Comparison of ENCODE assay signal across 8 cellular contexts in the genomic region with DNA sequence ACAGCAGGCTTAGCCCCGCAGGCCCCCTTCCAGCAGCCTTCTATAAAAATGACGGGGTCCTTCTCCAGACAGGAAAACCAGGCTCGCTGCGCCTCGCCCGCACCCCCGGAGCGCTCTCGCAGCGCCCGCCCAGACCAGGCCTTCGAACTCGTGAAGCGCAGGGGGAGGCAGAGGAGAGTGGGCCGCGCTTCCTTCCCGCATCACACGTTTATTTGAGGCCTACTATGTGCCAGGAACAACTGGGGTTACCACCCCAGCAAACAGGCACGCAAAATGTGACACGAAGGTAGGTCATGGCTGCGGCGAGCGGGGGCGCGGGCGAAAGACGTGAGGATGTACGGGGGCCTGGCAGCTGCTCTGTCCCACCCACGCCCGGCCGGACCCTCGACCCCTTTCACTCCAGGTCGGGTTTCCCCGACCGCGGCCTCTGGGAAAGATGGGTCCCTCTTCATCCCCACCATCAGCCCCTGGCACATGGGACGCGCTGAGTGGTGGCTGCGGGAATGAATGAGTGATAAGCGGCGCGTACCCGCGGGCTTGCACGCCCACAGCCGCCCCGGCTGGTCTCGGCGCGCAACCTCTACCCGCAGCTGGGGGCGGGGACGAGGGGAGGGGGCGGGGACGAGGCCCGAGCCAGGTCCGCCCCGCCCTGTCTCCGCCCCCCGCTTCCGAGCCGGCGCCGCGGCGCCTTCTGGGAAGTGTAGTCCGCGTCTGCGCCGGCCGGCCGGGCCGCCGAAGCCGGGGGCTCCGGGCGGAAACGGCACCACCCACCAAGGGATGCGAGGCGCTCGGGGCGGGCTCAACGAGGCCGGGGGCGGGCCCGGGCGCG. TPM values are rescaled to one million over a fixed set of nuclear protein-coding genes. Genes with fewer than 3 reads are reported as not detected.
DNase-seq lines count a peak whose midpoint lies in the region; ATAC-seq and TF ChIP-seq lines count a peak whose summit lies in the region.

No MANE protein-coding gene starts in this region.

- no peak overlapping the region for H3K4me3 ChIP-seq in CD4-positive, CD25-positive, alpha-beta regulatory T cell (ENCODE audit: low read depth, low read length)

- peaks cover 3% of the 10 kb centered on the region for H3K36me3 Mint-ChIP-seq in CD4-positive, CD25-positive, alpha-beta regulatory T cell
- peaks cover 20% of the 10 kb centered on the region for H3K36me3 Mint-ChIP-seq in endothelial cell (ENCODE audit: low read depth, unreplicated experiment)
- H3K36me3 Mint-ChIP-seq in mesothelial cell of epicardium: peaks cover 22% of the 10 kb centered on the region

- H3K27ac ChIP-seq in CD4-positive, CD25-positive, alpha-beta regulatory T cell (ENCODE audit: insufficient read depth, low read length, poor library complexity, severe bottlenecking): peak overlapping the region; percentile 77

- H3K27ac Mint-ChIP-seq in CD4-positive, CD25-positive, alpha-beta regulatory T cell: peak overlapping the region in 1 of 3 donors; percentile 2
- H3K27ac Mint-ChIP-seq in endothelial cell (ENCODE audit: unreplicated experiment): no peak overlapping the region
- no peak overlapping the region for H3K27ac Mint-ChIP-seq in mesothelial cell of epicardium

- peak; percentile 84 to 92 (median 89) for DNase-seq in CD4-positive, CD25-positive, alpha-beta regulatory T cell
- DNase-seq in HK-2 (ENCODE audit: unreplicated experiment) (peak; percentile 91), NOMO-1 treated with DMSO at 0.1 percent for 48 hours (lab: John Stamatoyannopoulos, UW; ENCODE audit: unreplicated experiment) (peak; percentile 53), endothelial cell (ENCODE audit: low spot score) (peak; percentile 97), mesothelial cell of epicardium (ENCODE audit: low spot score in 2 of 2, unreplicated experiment in 2 of 2) (peak; percentile 89 to 93)
- peak; percentile 97 for DNase-seq in activated CD8-positive, alpha-beta memory T cell treated with anti-CD3 and anti-CD28 coated beads, Interleukin-2, amount 50 U/mL, for 4 hours
- peak; percentile 85 for DNase-seq in stimulated activated CD8-positive, alpha-beta memory T cell treated with anti-CD3 and anti-CD28 coated beads, Interleukin-15, amount 100 ng/mL, for 1 hour (ENCODE audit: low read depth)

- ATAC-seq in CD4-positive, CD25-positive, alpha-beta regulatory T cell (ENCODE audit: low read depth in 2 of 2): peak; percentile 92 to 93
- peak; percentile 91 for ATAC-seq in GM19455 (IDR thresholded peaks at IDR 0.05; ENCODE audit: unreplicated experiment)

- peaks cover 8 to 20% of the 10 kb centered on the region in 2 experiments for H3K9me3 ChIP-seq in CD4-positive, CD25-positive, alpha-beta regulatory T cell (ENCODE audit: control insufficient read depth in 2 of 2, low read length in 2 of 2)

- TF ChIP-seq CTCF in endothelial cell (IDR thresholded peaks at IDR 0.05; ENCODE audit: unreplicated experiment) (no peak), mesothelial cell of epicardium (IDR thresholded peaks at IDR 0.05; ENCODE audit: unreplicated experiment) (no peak)

- H3K4me1 ChIP-seq in CD4-positive, CD25-positive, alpha-beta regulatory T cell (ENCODE audit: control insufficient read depth, insufficient read depth, low read length, poor library complexity, severe bottlenecking): peaks cover 22% of the 10 kb centered on the region

- H3K36me3 ChIP-seq in CD4-positive, CD25-positive, alpha-beta regulatory T cell (ENCODE audit: control insufficient read depth, insufficient read depth, low read length): no peaks in the 10 kb centered on the region

- peaks cover 15 to 34% (median 19%) of the 10 kb centered on the region in 4 donors for H3K4me1 Mint-ChIP-seq in CD4-positive, CD25-positive, alpha-beta regulatory T cell
- H3K4me1 Mint-ChIP-seq in endothelial cell (ENCODE audit: unreplicated experiment): peaks cover 10% of the 10 kb centered on the region
- H3K4me1 Mint-ChIP-seq in mesothelial cell of epicardium: peaks cover 19% of the 10 kb centered on the region

- peak overlapping the region; percentile 76 to 82 (median 80) for H3K4me3 Mint-ChIP-seq in CD4-positive, CD25-positive, alpha-beta regulatory T cell
- H3K4me3 Mint-ChIP-seq in endothelial cell (ENCODE audit: unreplicated experiment) (peak overlapping the region; percentile 85), mesothelial cell of epicardium (peak overlapping the region; percentile 69)

- H3K27me3 ChIP-seq in CD4-positive, CD25-positive, alpha-beta regulatory T cell (ENCODE audit: control insufficient read depth, insufficient read depth, low read length): no peaks in the 10 kb centered on the region

- H3K27me3 Mint-ChIP-seq in CD4-positive, CD25-positive, alpha-beta regulatory T cell: peaks cover 5% of the 10 kb centered on the region
- peaks cover 14% of the 10 kb centered on the region for H3K27me3 Mint-ChIP-seq in endothelial cell (ENCODE audit: unreplicated experiment)
- H3K27me3 Mint-ChIP-seq in mesothelial cell of epicardium (ENCODE audit: low read depth): no peaks in the 10 kb centered on the region

- H3K9me3 Mint-ChIP-seq in CD4-positive, CD25-positive, alpha-beta regulatory T cell: peaks cover 0 to 20% (median 8%) of the 10 kb centered on the region in 7 donors
- H3K9me3 Mint-ChIP-seq in endothelial cell (ENCODE audit: unreplicated experiment) (peaks cover 11% of the 10 kb centered on the region), mesothelial cell of epicardium (peaks cover 25% of the 10 kb centered on the region)

RNA-seq across cellular contexts. Expression of gene ZNF467, which starts 59.1 kb away (rescaled TPM):
- total RNA-seq in CD4-positive, CD25-positive, alpha-beta regulatory T cell: 1.1 TPM
- 1 to 10 TPM in 2 of 4 donors, under 1 TPM in 2; 0.76 to 2.3 (median 1.1) TPM for polyA plus RNA-seq in CD4-positive, CD25-positive, alpha-beta regulatory T cell
- total RNA-seq in endothelial cell (ENCODE audit: unreplicated experiment) (64.2 TPM), mesothelial cell of epicardium (35.3 to 38.9 TPM (median 38.0 TPM) in 3 replicates)

Comparison
In these comparisons a context has a peak if more than half of its experiments do, and no peak if none do; other contexts are left out.
1. RNA of gene ZNF467, which starts 59.1 kb away (total RNA-seq): 64.2 TPM in endothelial cell (single experiment) and 35.3 to 38.9 TPM in mesothelial cell of epicardium; 1.1 TPM in CD4-positive, CD25-positive, alpha-beta regulatory T cell (single experiment); every median in the first group is over 10 times any median in the second.
2. Peak in every context shown above with its lines, with median percentiles within 50 percentile points of each other: DNase-seq and H3K4me3 Mint-ChIP-seq.